In the genomic region with DNA sequence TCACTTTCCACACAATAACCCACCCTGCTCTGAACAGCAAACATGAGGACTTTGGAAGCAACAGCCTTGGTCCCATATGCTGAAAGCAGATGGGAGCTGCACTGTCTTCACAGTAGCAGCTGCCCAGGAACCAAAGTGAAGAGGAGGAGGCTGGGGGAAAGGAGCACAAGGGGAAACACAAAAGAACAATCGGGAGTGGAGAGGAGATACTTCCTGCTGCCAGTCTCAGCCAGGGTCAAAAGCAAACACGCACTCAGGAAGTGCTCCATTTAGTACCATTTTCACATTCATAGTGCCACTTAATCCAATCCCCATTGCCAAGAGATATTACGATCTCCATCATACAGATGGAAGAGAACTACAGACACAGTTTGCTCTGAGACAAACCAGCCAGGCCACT, we compare ENCODE assay signal across 17 cellular contexts.
A peak's percentile ranks its signal among the peaks of the same experiment; 100 is the strongest.
DNase-seq lines count a peak whose midpoint lies in the region; ATAC-seq and TF ChIP-seq lines count a peak whose summit lies in the region.
"Had no signal": no experiment of that assay in that cellular context is flagged by ENCODE, and none has a peak within 500 bp of the region (broad histone marks: within the 10 kb centered on the region; RNA-seq: fewer than 3 reads in every experiment).

No MANE protein-coding gene starts in this region.

- DNase-seq in DMS53 (lab: John Stamatoyannopoulos, UW) (peak; percentile 57), NCI-H1105 treated with DMSO at 0.1 percent for 48 hours (lab: John Stamatoyannopoulos, UW) (peak; percentile 62), NCI-H345 (lab: John Stamatoyannopoulos, UW) (peak; percentile 76), endothelial cell (ENCODE audit: low spot score) (no peak), iPS-NIHi11 (ENCODE audit: low spot score) (no peak)
- DNase-seq: activated CD8-positive, alpha-beta T cell treated with anti-CD3 and anti-CD28 coated beads for 36 hours; activated naive CD4-positive, alpha-beta T cell treated with Interleukin-2 at 50 U/mL for 16 hours; activated T-cell treated with anti-CD3 and anti-CD28 coated beads, Interleukin-2, amount 50 U/mL, for 24 hours; gastrocnemius medialis; GDM1; natural killer cell; Peyer's patch had no signal

- no peaks in the 10 kb centered on the region for H3K36me3 Mint-ChIP-seq in endothelial cell (ENCODE audit: low read depth, unreplicated experiment)
- H3K36me3 Mint-ChIP-seq: natural killer cell, WTC11 had no signal

- peaks cover 10% of the 10 kb centered on the region for H3K4me1 Mint-ChIP-seq in endothelial cell (ENCODE audit: unreplicated experiment)
- H3K4me1 Mint-ChIP-seq: central memory CD8-positive, alpha-beta T cell; natural killer cell had no signal

- TF ChIP-seq CTCF in endothelial cell (IDR thresholded peaks at IDR 0.05; ENCODE audit: unreplicated experiment) = no peak

- H3K9me3 Mint-ChIP-seq in endothelial cell (ENCODE audit: unreplicated experiment) = no peaks in the 10 kb centered on the region
- H3K9me3 Mint-ChIP-seq: activated CD8-positive, alpha-beta T cell treated with anti-CD3 and anti-CD28 coated beads for 36 hours; activated T-cell treated with anti-CD3 and anti-CD28 coated beads, Interleukin-2, amount 50 U/mL, for 24 hours; stimulated activated naive CD8-positive, alpha-beta T cell treated with anti-CD3 and anti-CD28 coated beads, Interleukin-15, Interleukin-2, amounts not matched to agents 100 ng/mL and 50 ng/mL, for 24 hours; WTC11 had no signal

- peaks cover 1% of the 10 kb centered on the region for H3K27me3 Mint-ChIP-seq in endothelial cell (ENCODE audit: unreplicated experiment)

- no peak overlapping the region for H3K4me3 Mint-ChIP-seq in endothelial cell (ENCODE audit: unreplicated experiment)
- H3K4me3 Mint-ChIP-seq: activated CD8-positive, alpha-beta T cell treated with anti-CD3 and anti-CD28 coated beads for 36 hours; activated T-cell treated with anti-CD3 and anti-CD28 coated beads, Interleukin-2, amount 50 U/mL, for 24 hours; central memory CD8-positive, alpha-beta T cell; natural killer cell; stimulated activated naive CD8-positive, alpha-beta T cell treated with anti-CD3 and anti-CD28 coated beads, Interleukin-15, Interleukin-2, amounts not matched to agents 100 ng/mL and 50 ng/mL, for 24 hours; WTC11 had no signal

- peak overlapping the region; percentile 2 for H3K27ac Mint-ChIP-seq in endothelial cell (ENCODE audit: unreplicated experiment)
- H3K27ac Mint-ChIP-seq: activated CD8-positive, alpha-beta T cell treated with anti-CD3 and anti-CD28 coated beads for 36 hours; activated T-cell treated with anti-CD3 and anti-CD28 coated beads, Interleukin-2, amount 50 U/mL, for 24 hours; natural killer cell; stimulated activated naive CD8-positive, alpha-beta T cell treated with anti-CD3 and anti-CD28 coated beads, Interleukin-15, Interleukin-2, amounts not matched to agents 100 ng/mL and 50 ng/mL, for 24 hours; WTC11 had no signal

- no peak for ATAC-seq in GM21786 (IDR thresholded peaks at IDR 0.05; ENCODE audit: unreplicated experiment)
- no peak for ATAC-seq in HG03045 (IDR thresholded peaks at IDR 0.05; ENCODE audit: unreplicated experiment)
- ATAC-seq: activated CD8-positive, alpha-beta T cell treated with anti-CD3 and anti-CD28 coated beads for 36 hours; gastrocnemius medialis; natural killer cell; WTC11 had no signal

Comparison
In these comparisons a context has a peak if more than half of its experiments do, and no peak if none do; other contexts are left out.
1. DNase-seq: peak in DMS53 (single experiment), NCI-H1105 treated with DMSO at 0.1 percent for 48 hours (single experiment) and NCI-H345 (single experiment); none in endothelial cell (single experiment) and iPS-NIHi11 (single experiment).